8 cellular contexts compared by ENCODE assay signal in the genomic region with DNA sequence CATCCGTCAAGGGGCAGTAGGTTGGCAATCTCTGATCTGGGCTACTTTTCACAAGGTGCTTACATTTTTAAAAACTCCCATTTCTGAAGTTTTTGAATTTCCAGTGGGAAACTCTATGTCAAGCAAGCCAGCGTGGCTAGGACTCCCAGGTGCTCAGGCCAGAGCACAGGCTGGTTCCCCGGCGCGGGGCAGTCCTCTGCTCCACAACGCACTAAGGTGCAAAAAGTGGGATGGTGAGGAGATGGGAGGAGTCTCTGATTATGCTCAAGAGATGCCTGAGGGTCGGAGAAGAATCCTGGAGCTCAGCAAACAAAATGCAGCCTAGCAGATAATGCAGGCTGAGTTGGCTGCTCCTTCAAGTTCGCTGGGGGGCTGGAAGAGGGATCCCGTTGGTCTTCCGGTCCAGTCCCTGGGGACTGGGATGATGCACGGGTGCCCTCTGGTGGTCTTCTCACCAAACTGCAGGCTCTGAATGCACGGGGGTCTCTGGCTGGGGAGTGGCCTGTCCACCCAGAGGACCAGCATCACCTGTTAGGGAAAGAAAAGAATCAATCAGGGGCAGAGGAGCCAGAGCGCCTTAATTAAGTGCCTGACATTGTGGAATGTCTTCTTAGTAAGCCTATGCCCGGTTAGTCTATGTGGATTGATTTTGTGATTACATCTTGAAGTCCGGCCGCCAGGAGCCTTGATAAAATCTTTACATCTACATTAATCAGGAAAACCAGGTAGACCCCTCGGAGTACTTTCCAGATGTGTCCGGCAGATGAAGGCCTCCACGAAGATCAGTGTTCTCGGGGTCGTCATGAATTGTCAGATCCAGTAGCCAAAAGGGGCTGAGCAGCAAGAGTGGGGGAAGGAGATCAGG.
A peak's percentile ranks its signal among the peaks of the same experiment; 100 is the strongest.
DNase-seq lines count a peak whose midpoint lies in the region; ATAC-seq and TF ChIP-seq lines count a peak whose summit lies in the region.

No MANE protein-coding gene starts in this region.

- 42 to 43% (median 42%) methylated on average over 21 of the region's 21 CpGs for WGBS in psoas muscle, 3 donors

- H3K9me3 Mint-ChIP-seq in HFFc6, result no peaks in the 10 kb centered on the region
- no peaks in the 10 kb centered on the region for H3K9me3 Mint-ChIP-seq in activated naive CD4-positive, alpha-beta T cell treated with anti-CD3 and anti-CD28 coated beads, Interleukin-2, amount 10 ng/mL, durations not matched to agents 7 days and 5 days

- H3K27ac ChIP-seq in psoas muscle, result no peak overlapping the region

- H3K27me3 Mint-ChIP-seq in HFFc6 (ENCODE audit: insufficient read depth), result no peaks in the 10 kb centered on the region
- H3K27me3 Mint-ChIP-seq in activated naive CD4-positive, alpha-beta T cell treated with anti-CD3 and anti-CD28 coated beads, Interleukin-2, amount 10 ng/mL, durations not matched to agents 7 days and 5 days, result peaks cover 14% of the 10 kb centered on the region

- H3K4me1 Mint-ChIP-seq in HFFc6 (ENCODE audit: low read depth), result peaks cover 54% of the 10 kb centered on the region
- H3K4me1 Mint-ChIP-seq in activated naive CD4-positive, alpha-beta T cell treated with anti-CD3 and anti-CD28 coated beads, Interleukin-2, amount 10 ng/mL, durations not matched to agents 7 days and 5 days, result no peaks in the 10 kb centered on the region

- H3K36me3 Mint-ChIP-seq in HFFc6 (ENCODE audit: low read depth), result no peaks in the 10 kb centered on the region
- no peaks in the 10 kb centered on the region for H3K36me3 Mint-ChIP-seq in activated naive CD4-positive, alpha-beta T cell treated with anti-CD3 and anti-CD28 coated beads, Interleukin-2, amount 10 ng/mL, durations not matched to agents 7 days and 5 days

- CTCF ChIA-PET in activated naive CD4-positive, alpha-beta T cell treated with anti-CD3 and anti-CD28 coated beads, Interleukin-2, amount 10 ng/mL, durations not matched to agents 7 days and 5 days (lab: Charles Lee), result interaction anchor here (0.9 kb wide), 1 partner anchor 90 kb away, joined by 3 read pairs; no protein-coding TSS in a partner anchor

- DNase-seq in NK-92 treated with Interleukin-12 subunit alpha and Interleukin-12 subunit beta, amount 100 ng/mL, for 24 hours (lab: John Stamatoyannopoulos, UW), result peak; percentile 15
- DNase-seq in NK-92 (lab: John Stamatoyannopoulos, UW; ENCODE audit: unreplicated experiment) (no peak), HFFc6 (peak; percentile 36), NCI-H82 (lab: John Stamatoyannopoulos, UW) (peak; percentile 93), left cardiac atrium (peak; percentile 52), psoas muscle (peak; percentile 39 to 64)
- peak; percentile 51 for DNase-seq in activated naive CD4-positive, alpha-beta T cell treated with anti-CD3 and anti-CD28 coated beads, Interleukin-2, amount 10 ng/mL, durations not matched to agents 7 days and 5 days

- no peaks in the 10 kb centered on the region for H3K9me3 ChIP-seq in psoas muscle

- intact Hi-C loops in left cardiac atrium (cut with DNase I), result loop anchor here in 1 of 2 donors (5.0 kb wide), 1 partner anchor 236 kb away; no protein-coding TSS in a partner anchor
- intact Hi-C loops in psoas muscle (cut with DNase I), result loop anchor here in 1 of 2 donors (10.0 kb wide), 1 partner anchor 506 kb away; no protein-coding TSS in a partner anchor

- TF ChIP-seq CTCF in HFFc6 (IDR thresholded peaks at IDR 0.05) (peak; percentile 99), psoas muscle (IDR thresholded peaks at IDR 0.05) (peak; percentile 93)

- no peaks in the 10 kb centered on the region for H3K27me3 ChIP-seq in psoas muscle (ENCODE audit: insufficient read depth in 3 of 3, low read length in 2 of 3)

- peak overlapping the region; percentile 34 for H3K4me3 ChIP-seq in psoas muscle

- H3K36me3 ChIP-seq in psoas muscle (ENCODE audit: insufficient read depth in 1 of 2, low read depth in 1 of 2), result no peaks in the 10 kb centered on the region

- peaks cover 9% of the 10 kb centered on the region for H3K4me1 ChIP-seq in psoas muscle

- peak overlapping the region; percentile 42 for H3K27ac Mint-ChIP-seq in HFFc6
- no peak overlapping the region for H3K27ac Mint-ChIP-seq in activated naive CD4-positive, alpha-beta T cell treated with anti-CD3 and anti-CD28 coated beads, Interleukin-2, amount 10 ng/mL, durations not matched to agents 7 days and 5 days

- peak overlapping the region; percentile 48 for H3K4me3 Mint-ChIP-seq in HFFc6
- no peak overlapping the region for H3K4me3 Mint-ChIP-seq in activated naive CD4-positive, alpha-beta T cell treated with anti-CD3 and anti-CD28 coated beads, Interleukin-2, amount 10 ng/mL, durations not matched to agents 7 days and 5 days

- ATAC-seq in left cardiac atrium (peak; percentile 42 to 54), psoas muscle (peak; percentile 33 to 67 (median 60)), HG03520 (IDR thresholded peaks at IDR 0.05; ENCODE audit: unreplicated experiment) (no peak)
